Comparison of ENCODE assay signal across 30 cellular contexts in the genomic region with DNA sequence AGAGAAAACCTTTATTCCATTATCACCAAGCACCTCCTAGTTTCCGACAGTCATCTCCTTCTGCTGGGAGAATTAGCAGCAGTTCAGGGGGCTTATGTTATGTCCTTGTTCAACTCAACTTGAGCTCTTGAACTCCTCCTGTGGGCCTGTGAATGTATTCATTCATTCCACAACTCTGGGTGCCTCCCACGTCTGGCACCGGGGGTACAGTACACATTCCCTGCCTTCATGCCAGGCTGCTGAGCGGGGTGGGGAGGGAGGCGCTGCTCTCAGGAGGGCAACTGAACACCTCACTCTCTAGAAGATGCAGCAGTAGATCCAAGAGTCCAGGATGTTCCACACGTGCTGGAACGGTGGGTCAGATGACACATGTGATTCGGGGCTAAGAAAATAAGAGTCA. TPM values are rescaled to one million over a fixed set of nuclear protein-coding genes. Genes with fewer than 3 reads are reported as not detected.
A peak's percentile ranks its signal among the peaks of the same experiment; 100 is the strongest.
DNase-seq lines count a peak whose midpoint lies in the region; ATAC-seq, FAIRE-seq and TF ChIP-seq lines count a peak whose summit lies in the region.
"Had no signal": no experiment of that assay in that cellular context is flagged by ENCODE, and none has a peak within 500 bp of the region (broad histone marks: within the 10 kb centered on the region; RNA-seq: fewer than 3 reads in every experiment).

No MANE protein-coding gene starts in this region.

- no peaks in the 10 kb centered on the region for H3K36me3 ChIP-seq in kidney (ENCODE audit: control insufficient read depth in 1 of 2, insufficient read depth in 2 of 2, low read length in 2 of 2)

- H3K27ac ChIP-seq in kidney (ENCODE audit: low read depth in 2 of 2, low read length in 2 of 2) = no peak overlapping the region
- H3K27ac ChIP-seq: A549 had no signal

- peaks cover 28% of the 10 kb centered on the region for H3K27me3 Mint-ChIP-seq in activated CD8-positive, alpha-beta memory T cell treated with anti-CD3 and anti-CD28 coated beads, Interleukin-2, amount 10 ng/mL, durations not matched to agents 7 days and 5 days
- H3K27me3 Mint-ChIP-seq in chondrocyte (ENCODE audit: low read depth) = peaks cover 18% of the 10 kb centered on the region
- H3K27me3 Mint-ChIP-seq in type B pancreatic cell = no peaks in the 10 kb centered on the region
- H3K27me3 Mint-ChIP-seq in immature natural killer cell (ENCODE audit: low read depth in 3 of 3) = peaks cover 6 to 12% (median 9%) of the 10 kb centered on the region in 3 donors

- CTCF ChIA-PET in activated CD8-positive, alpha-beta memory T cell treated with anti-CD3 and anti-CD28 coated beads, Interleukin-2, amount 10 ng/mL, durations not matched to agents 7 days and 5 days (lab: Charles Lee) = no interaction called here

- peaks cover 9% of the 10 kb centered on the region for H3K36me3 Mint-ChIP-seq in activated CD8-positive, alpha-beta memory T cell treated with anti-CD3 and anti-CD28 coated beads, Interleukin-2, amount 10 ng/mL, durations not matched to agents 7 days and 5 days
- no peaks in the 10 kb centered on the region for H3K36me3 Mint-ChIP-seq in chondrocyte (ENCODE audit: low read depth)
- no peaks in the 10 kb centered on the region for H3K36me3 Mint-ChIP-seq in type B pancreatic cell
- no peaks in the 10 kb centered on the region for H3K36me3 Mint-ChIP-seq in immature natural killer cell

- no peak for FAIRE-seq in kidney (lab: Jason Lieb, UNC)
- FAIRE-seq: A549, GM12878 had no signal

- no peak for ATAC-seq in activated CD8-positive, alpha-beta memory T cell treated with anti-CD3 and anti-CD28 coated beads, Interleukin-2, amount 10 ng/mL, durations not matched to agents 7 days and 5 days
- ATAC-seq: A549; CD8-positive, alpha-beta T cell; GM12878; HCT116 had no signal

- TF ChIP-seq CTCF in chondrocyte (IDR thresholded peaks at IDR 0.05) (no peak), kidney (IDR thresholded peaks at IDR 0.05; ENCODE audit: borderline replicate concordance, extremely low read depth, insufficient read depth) (no peak), type B pancreatic cell (conservative IDR thresholded peaks at IDR 0.05) (no peak)

- intact Hi-C loops in kidney (cut with DNase I) = no loop called here

- H3K9ac ChIP-seq in kidney (ENCODE audit: low read length in 2 of 2) = no peak overlapping the region

- no peak overlapping the region for H3K27ac Mint-ChIP-seq in activated CD8-positive, alpha-beta memory T cell treated with anti-CD3 and anti-CD28 coated beads, Interleukin-2, amount 10 ng/mL, durations not matched to agents 7 days and 5 days
- no peak overlapping the region for H3K27ac Mint-ChIP-seq in chondrocyte (ENCODE audit: unreplicated experiment)
- H3K27ac Mint-ChIP-seq in type B pancreatic cell = no peak overlapping the region
- no peak overlapping the region for H3K27ac Mint-ChIP-seq in immature natural killer cell
- H3K27ac Mint-ChIP-seq: CD8-positive, alpha-beta T cell had no signal

- peaks cover 0 to 6% of the 10 kb centered on the region in 2 donors for H3K4me1 ChIP-seq in kidney (ENCODE audit: control insufficient read depth in 1 of 2, insufficient read depth in 1 of 2, low read depth in 1 of 2, low read length in 2 of 2)
- H3K4me1 ChIP-seq: A549 had no signal

- H3K4me3 Mint-ChIP-seq in activated CD8-positive, alpha-beta memory T cell treated with anti-CD3 and anti-CD28 coated beads, Interleukin-2, amount 10 ng/mL, durations not matched to agents 7 days and 5 days = no peak overlapping the region
- H3K4me3 Mint-ChIP-seq in chondrocyte (ENCODE audit: unreplicated experiment) = no peak overlapping the region
- no peak overlapping the region for H3K4me3 Mint-ChIP-seq in type B pancreatic cell
- no peak overlapping the region for H3K4me3 Mint-ChIP-seq in immature natural killer cell
- H3K4me3 Mint-ChIP-seq: CD8-positive, alpha-beta T cell had no signal

- peaks cover 19% of the 10 kb centered on the region for H3K4me1 Mint-ChIP-seq in activated CD8-positive, alpha-beta memory T cell treated with anti-CD3 and anti-CD28 coated beads, Interleukin-2, amount 10 ng/mL, durations not matched to agents 7 days and 5 days
- H3K4me1 Mint-ChIP-seq in chondrocyte (ENCODE audit: low read depth) (no peaks in the 10 kb centered on the region), type B pancreatic cell (ENCODE audit: unreplicated experiment) (peaks cover 6% of the 10 kb centered on the region), immature natural killer cell (peaks cover 16% of the 10 kb centered on the region in 2 donors)

- DNase-seq in activated CD8-positive, alpha-beta memory T cell treated with anti-CD3 and anti-CD28 coated beads, Interleukin-2, amount 10 ng/mL, durations not matched to agents 7 days and 5 days = peak; percentile 35
- no peak for DNase-seq in activated CD8-positive, alpha-beta memory T cell treated with anti-CD3 and anti-CD28 coated beads, Interleukin-2, amount 50 U/mL, for 4 hours
- DNase-seq in chondrocyte (ENCODE audit: low spot score) = peak; percentile 60
- DNase-seq in kidney = peak; percentile 57
- DNase-seq in type B pancreatic cell (ENCODE audit: extremely low spot score, unreplicated experiment) = peak; percentile 37
- DNase-seq in immature natural killer cell = no peak
- no peak for DNase-seq in DMS79 treated with DMSO at 0.1 percent for 48 hours (lab: John Stamatoyannopoulos, UW)
- DNase-seq: AML-193; C1 segment of cervical spinal cord; Caco-2; CD8-positive, alpha-beta T cell; EL; GDM1; IMR-90; KG1; MM.1S; NCI-H1417; NCI-H1694; NCI-H2029 treated with DMSO at 0.1 percent for 48 hours; NCI-H2171; NCI-H226; NCI-H510A; NCI-H69; RPMI8226; SHP77 had no signal

- no peak overlapping the region for H3K4me3 ChIP-seq in kidney (ENCODE audit: low read length in 2 of 2)
- H3K4me3 ChIP-seq: A549, GM12878 had no signal

- H3K9me3 ChIP-seq in kidney (ENCODE audit: control insufficient read depth in 1 of 2, low read length in 2 of 2) = no peaks in the 10 kb centered on the region
- H3K9me3 ChIP-seq: A549, Caco-2 had no signal

- H3K9me3 Mint-ChIP-seq in activated CD8-positive, alpha-beta memory T cell treated with anti-CD3 and anti-CD28 coated beads, Interleukin-2, amount 10 ng/mL, durations not matched to agents 7 days and 5 days (ENCODE audit: low read depth) = no peaks in the 10 kb centered on the region
- H3K9me3 Mint-ChIP-seq in chondrocyte (ENCODE audit: low read depth) = no peaks in the 10 kb centered on the region
- no peaks in the 10 kb centered on the region for H3K9me3 Mint-ChIP-seq in type B pancreatic cell
- H3K9me3 Mint-ChIP-seq in immature natural killer cell = no peaks in the 10 kb centered on the region
- H3K9me3 Mint-ChIP-seq: CD8-positive, alpha-beta T cell had no signal

RNA-seq across cellular contexts. Expression of a gene that starts 4.3 kb away (rescaled TPM):
- 100 to 1,000 TPM in 1 of 2 experiments, 10 to 100 TPM in 1; 65.1 to 158 TPM for total RNA-seq in activated CD8-positive, alpha-beta memory T cell treated with anti-CD3 and anti-CD28 coated beads, Interleukin-2, amount 10 ng/mL, durations not matched to agents 7 days and 5 days
- total RNA-seq in chondrocyte = not detected in 3 replicates
- total RNA-seq in kidney = 11.7 TPM
- polyA plus RNA-seq in kidney (ENCODE audit: insufficient read depth, low read depth, low replicate concordance) = 4.3 TPM
- total RNA-seq in type B pancreatic cell (ENCODE audit: low replicate concordance) = 0.92 and 2.0 TPM in 2 replicates
- polyA plus RNA-seq in immature natural killer cell = 10 to 100 TPM in 2 of 3 donors, 1 to 10 TPM in 1; 4.0 to 24.2 (median 11.1) TPM
- total RNA-seq: SK-MEL-5 had no signal
- polyA plus RNA-seq: A549 had no signal

RNA-seq across cellular contexts. Expression of a gene that starts 40.9 kb away (rescaled TPM):
- total RNA-seq in activated CD8-positive, alpha-beta memory T cell treated with anti-CD3 and anti-CD28 coated beads, Interleukin-2, amount 10 ng/mL, durations not matched to agents 7 days and 5 days = not detected
- total RNA-seq in chondrocyte (not detected in 3 replicates), kidney (19.4 TPM), type B pancreatic cell (ENCODE audit: low replicate concordance) (4.7 and 10.3 TPM in 2 replicates)
- polyA plus RNA-seq in kidney (ENCODE audit: insufficient read depth, low read depth, low replicate concordance) (44.4 TPM), immature natural killer cell (not detected)
- total RNA-seq: CD8-positive, alpha-beta T cell; GM12878; H4; IMR-90; SK-MEL-5 had no signal
- polyA plus RNA-seq: A549, IMR-90 had no signal

Comparison
In these comparisons a context has a peak if more than half of its experiments do, and no peak if none do; other contexts are left out.
1. DNase-seq: peak in activated CD8-positive, alpha-beta memory T cell treated with anti-CD3 and anti-CD28 coated beads, Interleukin-2, amount 10 ng/mL, durations not matched to agents 7 days and 5 days (single experiment), chondrocyte (single experiment), kidney (single experiment) and type B pancreatic cell (single experiment); none in activated CD8-positive, alpha-beta memory T cell treated with anti-CD3 and anti-CD28 coated beads, Interleukin-2, amount 50 U/mL, for 4 hours (single experiment), immature natural killer cell (0 of 3) and DMS79 treated with DMSO at 0.1 percent for 48 hours (single experiment).